17 cellular contexts compared by ENCODE assay signal in genomic region chr13:26583662-26584061, GRCh38. TPM values are rescaled to one million over a fixed set of nuclear protein-coding genes. Genes with fewer than 3 reads are reported as not detected.
"Had no signal": no experiment of that assay in that cellular context is flagged by ENCODE, and none has a peak within 500 bp of the region (broad histone marks: within the 10 kb centered on the region; RNA-seq: fewer than 3 reads in every experiment).

No MANE protein-coding gene starts in this region.

- H3K27ac Mint-ChIP-seq: activated naive CD8-positive, alpha-beta T cell treated with anti-CD3 and anti-CD28 coated beads for 36 hours; activated T-helper 1 cell treated with anti-CD3 and anti-CD28 coated beads, Interleukin-12 subunit alpha, Interleukin-12 subunit beta, Interleukin-2, Interleukin-4 antibody, amounts not matched to agents 30 ng/mL and 10 ng/mL and 1 ng/mL, durations not matched to agents 14 hours and 24 hours and 36 hours; memory B cell; naive thymus-derived CD8-positive, alpha-beta T cell had no signal

- H3K36me3 ChIP-seq: brain microvascular endothelial cell, left ventricle myocardium inferior, sigmoid colon, spleen, stomach, thoracic aorta had no signal

- H3K9me3 Mint-ChIP-seq: activated T-helper 1 cell treated with anti-CD3 and anti-CD28 coated beads, Interleukin-12 subunit alpha, Interleukin-12 subunit beta, Interleukin-2, Interleukin-4 antibody, amounts not matched to agents 30 ng/mL and 10 ng/mL and 1 ng/mL, durations not matched to agents 14 hours and 24 hours and 36 hours; memory B cell had no signal

- H3K9me3 ChIP-seq: sigmoid colon, stomach, thoracic aorta had no signal

- H3K36me3 Mint-ChIP-seq: activated naive CD8-positive, alpha-beta T cell treated with anti-CD3 and anti-CD28 coated beads for 36 hours; memory B cell had no signal

- DNase-seq: activated CD4-positive, alpha-beta T cell treated with anti-CD3 and anti-CD28 coated beads, Interleukin-2, amount 50 U/mL, for 1 hour; activated naive CD8-positive, alpha-beta T cell treated with anti-CD3 and anti-CD28 coated beads for 36 hours; brain microvascular endothelial cell; cortex of kidney; effector CD4-positive, alpha-beta T cell; foreskin keratinocyte; glutamatergic neuron; hypothalamus; left ventricle myocardium inferior; naive thymus-derived CD8-positive, alpha-beta T cell; sigmoid colon; spleen; stomach had no signal

- H3K4me1 Mint-ChIP-seq: activated naive CD8-positive, alpha-beta T cell treated with anti-CD3 and anti-CD28 coated beads for 36 hours; central memory CD8-positive, alpha-beta T cell; memory B cell had no signal

- H3K27ac ChIP-seq: foreskin keratinocyte, left ventricle myocardium inferior, sigmoid colon, spleen, stomach, thoracic aorta had no signal

- H3K4me1 ChIP-seq: spleen had no signal

- H3K27me3 ChIP-seq: brain microvascular endothelial cell, foreskin keratinocyte, sigmoid colon, spleen, stomach had no signal

- H3K4me3 ChIP-seq: left ventricle myocardium inferior, sigmoid colon, spleen, stomach, thoracic aorta had no signal

- H3K4me3 Mint-ChIP-seq: activated naive CD8-positive, alpha-beta T cell treated with anti-CD3 and anti-CD28 coated beads for 36 hours; activated T-helper 1 cell treated with anti-CD3 and anti-CD28 coated beads, Interleukin-12 subunit alpha, Interleukin-12 subunit beta, Interleukin-2, Interleukin-4 antibody, amounts not matched to agents 30 ng/mL and 10 ng/mL and 1 ng/mL, durations not matched to agents 14 hours and 24 hours and 36 hours; central memory CD8-positive, alpha-beta T cell; memory B cell; naive thymus-derived CD8-positive, alpha-beta T cell had no signal

RNA-seq across cellular contexts. Expression of gene WASF3, which starts 26.2 kb away (rescaled TPM):
- polyA plus RNA-seq: naive thymus-derived CD8-positive, alpha-beta T cell had no signal
